ENCODE assay signal across 10 cellular contexts in the genomic region with DNA sequence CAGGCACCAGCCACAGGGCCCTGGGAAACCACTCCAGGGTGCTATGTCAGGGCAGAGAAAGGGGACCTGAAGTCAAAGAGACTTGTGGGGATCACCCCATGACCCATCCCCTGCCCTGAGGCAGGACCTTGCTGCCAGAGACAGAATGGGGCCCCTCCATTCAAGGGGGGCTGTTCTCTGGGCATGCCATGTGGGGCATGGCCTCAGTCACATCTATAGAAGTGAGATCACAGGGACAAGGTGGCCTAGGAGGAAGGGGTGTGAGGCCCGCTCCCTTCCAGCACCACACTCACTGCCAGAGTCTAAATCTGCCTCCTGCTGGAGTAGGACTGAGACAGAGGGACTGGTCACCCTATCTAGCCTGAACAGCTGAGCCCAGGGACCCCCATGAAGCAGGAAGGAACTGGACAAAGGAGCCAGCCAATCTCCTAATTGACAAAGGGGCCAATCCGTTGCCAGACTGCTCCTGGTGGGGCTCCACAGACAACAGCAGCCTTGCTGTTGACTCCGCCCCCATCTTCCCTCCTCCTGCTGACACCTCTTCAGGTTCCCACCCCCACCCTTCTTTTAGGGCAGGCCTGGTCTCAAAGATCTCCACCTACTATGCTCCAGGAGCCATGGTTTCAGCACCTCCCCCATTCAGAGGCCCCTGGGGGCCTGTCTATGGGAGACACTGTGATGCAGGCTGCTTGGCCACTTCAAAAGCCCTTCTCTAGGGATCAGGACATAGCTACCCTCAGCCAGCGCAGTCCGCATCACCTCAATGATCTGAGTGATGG. TPM values are rescaled to one million over a fixed set of nuclear protein-coding genes. Genes with fewer than 3 reads are reported as not detected.
DNase-seq lines count a peak whose midpoint lies in the region; ATAC-seq and TF ChIP-seq lines count a peak whose summit lies in the region.
"Had no signal": no experiment of that assay in that cellular context is flagged by ENCODE, and none has a peak within 500 bp of the region (broad histone marks: within the 10 kb centered on the region; RNA-seq: fewer than 3 reads in every experiment).

No MANE protein-coding gene starts in this region.

- H3K9me2 ChIP-seq in Karpas-422 (replicated peaks; ENCODE audit: insufficient read depth, low read length) = no peaks in the 10 kb centered on the region

- intact Hi-C loops in ascending aorta (cut with DNase I) = no loop called here

- no peak overlapping the region for H3K4me2 ChIP-seq in Karpas-422 (ENCODE audit: low read depth, low read length, poor library complexity, severe bottlenecking)
- H3K4me2 ChIP-seq: PC-9 had no signal

- no peaks in the 10 kb centered on the region for H4K20me1 ChIP-seq in Karpas-422 (ENCODE audit: insufficient read depth, low read depth, low read length)

- no peak overlapping the region for H2AFZ ChIP-seq in Karpas-422 (ENCODE audit: low read length)
- H2AFZ ChIP-seq: PC-9 had no signal

- no peaks in the 10 kb centered on the region for H3K79me2 ChIP-seq in Karpas-422 (ENCODE audit: low read length)

- peak overlapping the region; percentile 61 for H3K27ac ChIP-seq in Karpas-422 (ENCODE audit: low read length)
- peak overlapping the region; percentile 53 to 70 for H3K27ac ChIP-seq in ascending aorta
- H3K27ac ChIP-seq: colonic mucosa, PC-9 had no signal

- H3K9ac ChIP-seq in Karpas-422 (ENCODE audit: low read length) = 0 out of 2 replicates have a peak overlapping the region, but pooled peaks have one; percentile 16

- DNase-seq in Karpas-422 = peak; percentile 56
- DNase-seq in ascending aorta (ENCODE audit: low spot score in 2 of 2) = peak in 1 of 2 donors; percentile 72
- peak; percentile 39 for DNase-seq in iPS-NIHi7 (ENCODE audit: extremely low spot score)
- peak; percentile 59 for DNase-seq in stromal cell of bone marrow (ENCODE audit: low read depth)
- DNase-seq in cortex of kidney (lab: John Stamatoyannopoulos, UW) = no peak
- no peak for DNase-seq in GM10266 (ENCODE audit: extremely low spot score)
- DNase-seq in NCI-H2171 (lab: John Stamatoyannopoulos, UW) = no peak
- DNase-seq: colonic mucosa had no signal

- no peaks in the 10 kb centered on the region for H3K36me3 ChIP-seq in Karpas-422 (ENCODE audit: insufficient read depth, low read length)
- peaks cover 22 to 33% of the 10 kb centered on the region in 2 donors for H3K36me3 ChIP-seq in ascending aorta

- no peak overlapping the region for H3K4me3 ChIP-seq in Karpas-422 (ENCODE audit: low read length)
- H3K4me3 ChIP-seq in ascending aorta = no peak overlapping the region
- H3K4me3 ChIP-seq: colonic mucosa, PC-9 had no signal

- H3K9me3 ChIP-seq in Karpas-422 (ENCODE audit: low read length) (no peaks in the 10 kb centered on the region), ascending aorta (no peaks in the 10 kb centered on the region)
- H3K9me3 ChIP-seq: colonic mucosa had no signal

- ATAC-seq in HG02973 (IDR thresholded peaks at IDR 0.05; ENCODE audit: unreplicated experiment) = no peak

- TF ChIP-seq CTCF in ascending aorta (IDR thresholded peaks at IDR 0.05) = no peak
- no peak for TF ChIP-seq CTCF in GM10266 (IDR thresholded peaks at IDR 0.05; ENCODE audit: control insufficient read depth, insufficient read depth, low read depth, missing control alignments)

- H3K27me3 ChIP-seq in Karpas-422 (ENCODE audit: low read length) (no peaks in the 10 kb centered on the region), ascending aorta (no peaks in the 10 kb centered on the region)
- H3K27me3 ChIP-seq: colonic mucosa had no signal

- H3K4me1 ChIP-seq in Karpas-422 (ENCODE audit: low read length) (peaks cover 48% of the 10 kb centered on the region), ascending aorta (peaks cover 4 to 11% of the 10 kb centered on the region in 2 donors)
- H3K4me1 ChIP-seq: colonic mucosa had no signal

RNA-seq across cellular contexts. Expression of a gene that starts 26.0 kb away (rescaled TPM):
- total RNA-seq in Karpas-422 (2014; rRNA removed; shearing (Covaris generic); ENCODE audit: low replicate concordance) = 36.5 and 74.7 TPM in 2 replicates
- 180 TPM for total RNA-seq in ascending aorta

RNA-seq across cellular contexts. Expression of a gene that starts 50.2 kb away (rescaled TPM):
- 3,783 and 4,167 TPM in 2 replicates for total RNA-seq in Karpas-422 (2014; rRNA removed; shearing (Covaris generic); ENCODE audit: low replicate concordance)
- 8,553 TPM for total RNA-seq in ascending aorta

Comparison
In these comparisons a context has a peak if more than half of its experiments do, and no peak if none do; other contexts are left out.
1. DNase-seq: peak in Karpas-422 (single experiment), iPS-NIHi7 (single experiment) and stromal cell of bone marrow (single experiment); none in cortex of kidney (single experiment), GM10266 (single experiment) and NCI-H2171 (single experiment).